29 cellular contexts compared by ENCODE assay signal in genomic region chr16:4839942-4840341, GRCh38. TPM values are rescaled to one million over a fixed set of nuclear protein-coding genes. Genes with fewer than 3 reads are reported as not detected.
DNase-seq lines count a peak whose midpoint lies in the region; ATAC-seq and TF ChIP-seq lines count a peak whose summit lies in the region.
"Had no signal": no experiment of that assay in that cellular context is flagged by ENCODE, and none has a peak within 500 bp of the region (broad histone marks: within the 10 kb centered on the region; RNA-seq: fewer than 3 reads in every experiment).

No MANE protein-coding gene starts in this region.

- CTCF ChIA-PET in Panc1 (lab: Charles Lee), result interaction anchor here (0.6 kb wide), 1 partner anchor 59 kb away, joined by 3 read pairs; no protein-coding TSS in a partner anchor

- no peaks in the 10 kb centered on the region for H3K9me3 ChIP-seq in Panc1 (ENCODE audit: control insufficient read depth, insufficient read depth, low read depth, low read length)
- H3K9me3 ChIP-seq: BLaER1 treated with 17β-estradiol and CSF1 and Interleukin-3, amounts not matched to agents 10 nM and 100 nM; esophagus squamous epithelium; heart right ventricle; tibial artery had no signal

- BruUV-seq in Panc1 (replicated peaks; lab: Mats Ljungman, UMichigan), result no TSS peak

- in situ Hi-C loops in Panc1 (cut with HindIII; ENCODE audit: low pct_unique_long_range_greater_than_20kb, low sequenced_read_pairs) (no loop called here), GM13976 (cut with MboI; ENCODE audit: low sequenced_read_pairs, unreplicated experiment) (no loop called here)

- peaks cover 33% of the 10 kb centered on the region for H3K36me3 ChIP-seq in Panc1 (ENCODE audit: control insufficient read depth, insufficient read depth, low read length)

- no peaks in the 10 kb centered on the region for H3K27me3 Mint-ChIP-seq in activated naive CD8-positive, alpha-beta T cell
- H3K27me3 Mint-ChIP-seq in activated naive CD8-positive, alpha-beta T cell treated with anti-CD3 and anti-CD28 coated beads, Interleukin-2, amount 50 U/mL, for 24 hours, result no peaks in the 10 kb centered on the region
- H3K27me3 Mint-ChIP-seq: activated CD4-positive, alpha-beta memory T cell treated with anti-CD3 and anti-CD28 coated beads, Interleukin-2, amount 10 ng/mL, durations not matched to agents 7 days and 5 days; naive B cell; progenitor cell of endocrine pancreas had no signal

- intact Hi-C loops in Panc1 (cut with micrococcal nuclease; ENCODE audit: unreplicated experiment), result loop anchor here (10.0 kb wide), 1 partner anchor 115 kb away; the partner anchor contains the start of gene SEC14L5

- H3K27ac Mint-ChIP-seq in activated naive CD8-positive, alpha-beta T cell, result peak overlapping the region; percentile 17
- H3K27ac Mint-ChIP-seq in activated naive CD8-positive, alpha-beta T cell treated with anti-CD3 and anti-CD28 coated beads, Interleukin-2, amount 50 U/mL, for 24 hours, result no peak overlapping the region
- H3K27ac Mint-ChIP-seq: mesothelial cell of epicardium, progenitor cell of endocrine pancreas had no signal

- H3K4me1 Mint-ChIP-seq in activated naive CD8-positive, alpha-beta T cell (ENCODE audit: low read depth), result peaks cover 10% of the 10 kb centered on the region
- H3K4me1 Mint-ChIP-seq in activated naive CD8-positive, alpha-beta T cell treated with anti-CD3 and anti-CD28 coated beads, Interleukin-2, amount 50 U/mL, for 24 hours, result peaks cover 3% of the 10 kb centered on the region
- H3K4me1 Mint-ChIP-seq: mesothelial cell of epicardium had no signal

- POLR2A ChIA-PET in Panc1 (lab: Charles Lee), result no interaction called here

- no peaks in the 10 kb centered on the region for H3K27me3 ChIP-seq in Panc1 (ENCODE audit: control insufficient read depth, insufficient read depth, low read length)
- H3K27me3 ChIP-seq: BLaER1 treated with 17β-estradiol and CSF1 and Interleukin-3, amounts not matched to agents 10 nM and 100 nM; esophagus squamous epithelium; heart right ventricle; tibial artery had no signal

- TF ChIP-seq CTCF in Panc1 (IDR thresholded peaks at IDR 0.05), result no peak
- TF ChIP-seq CTCF in GM13976 (IDR thresholded peaks at IDR 0.05; ENCODE audit: borderline replicate concordance, control extremely low read depth, extremely low read depth, insufficient read depth, missing control alignments), result no peak

- H3K4me3 ChIP-seq in Panc1 (ENCODE audit: low read depth in 2 of 2, low read length in 2 of 2), result no peak overlapping the region
- H3K4me3 ChIP-seq: BLaER1 treated with 17β-estradiol and CSF1 and Interleukin-3, amounts not matched to agents 10 nM and 100 nM; esophagus squamous epithelium; heart right ventricle; SK-N-MC; tibial artery had no signal

- H3K36me3 Mint-ChIP-seq in activated naive CD8-positive, alpha-beta T cell, result no peaks in the 10 kb centered on the region
- peaks cover 59% of the 10 kb centered on the region for H3K36me3 Mint-ChIP-seq in activated naive CD8-positive, alpha-beta T cell treated with anti-CD3 and anti-CD28 coated beads, Interleukin-2, amount 50 U/mL, for 24 hours (ENCODE audit: low read depth)

- no peak for DNase-seq in activated naive CD8-positive, alpha-beta T cell treated with anti-CD3 and anti-CD28 coated beads, Interleukin-2, amount 50 U/mL, for 24 hours
- DNase-seq in Panc1 (ENCODE audit: low read depth, low spot score), result no peak
- no peak for DNase-seq in RPMI8226
- DNase-seq in GM13976 (ENCODE audit: low spot score), result no peak
- no peak for DNase-seq in MV-4-11 (lab: John Stamatoyannopoulos, UW)
- DNase-seq: activated CD4-positive, alpha-beta memory T cell treated with anti-CD3 and anti-CD28 coated beads, Interleukin-2, amount 10 ng/mL, durations not matched to agents 7 days and 5 days; activated CD4-positive, CD25-positive, alpha-beta regulatory T cell treated with anti-CD3 and anti-CD28 coated beads, Interleukin-2, amount 50 U/mL, for 72 hours; central memory CD4-positive, alpha-beta T cell; esophagus squamous epithelium; HCEC 1CT; heart right ventricle; naive B cell; NCI-H2107; stimulated activated CD4-positive, alpha-beta T cell treated with anti-CD3 and anti-CD28 coated beads, Interleukin-4, amount 100 ng/mL, for 1 hour; T-helper 2 cell; tibial artery had no signal

- ATAC-seq in activated naive CD8-positive, alpha-beta T cell treated with anti-CD3 and anti-CD28 coated beads, Interleukin-2, amount 50 U/mL, for 24 hours, result no peak
- ATAC-seq in Panc1 (peak; percentile 65), esophagus mucosa (peak; percentile 43)
- ATAC-seq: heart right ventricle, sciatic nerve had no signal

- H3K4me1 ChIP-seq in Panc1 (ENCODE audit: control insufficient read depth, insufficient read depth, low read length), result peaks cover 1% of the 10 kb centered on the region

- no peaks in the 10 kb centered on the region for H3K9me3 Mint-ChIP-seq in activated naive CD8-positive, alpha-beta T cell (ENCODE audit: low read depth)
- no peaks in the 10 kb centered on the region for H3K9me3 Mint-ChIP-seq in activated naive CD8-positive, alpha-beta T cell treated with anti-CD3 and anti-CD28 coated beads, Interleukin-2, amount 50 U/mL, for 24 hours
- H3K9me3 Mint-ChIP-seq: activated CD4-positive, alpha-beta memory T cell treated with anti-CD3 and anti-CD28 coated beads, Interleukin-2, amount 10 ng/mL, durations not matched to agents 7 days and 5 days; mesothelial cell of epicardium; naive B cell had no signal

- H3K27ac ChIP-seq in Panc1 (ENCODE audit: low read length), result no peak overlapping the region
- H3K27ac ChIP-seq: BLaER1 treated with 17β-estradiol and CSF1 and Interleukin-3, amounts not matched to agents 10 nM and 100 nM; esophagus squamous epithelium; SK-N-MC; tibial artery had no signal

- no peak overlapping the region for H3K4me3 Mint-ChIP-seq in activated naive CD8-positive, alpha-beta T cell
- H3K4me3 Mint-ChIP-seq in activated naive CD8-positive, alpha-beta T cell treated with anti-CD3 and anti-CD28 coated beads, Interleukin-2, amount 50 U/mL, for 24 hours, result no peak overlapping the region
- H3K4me3 Mint-ChIP-seq: activated CD4-positive, alpha-beta memory T cell treated with anti-CD3 and anti-CD28 coated beads, Interleukin-2, amount 10 ng/mL, durations not matched to agents 7 days and 5 days; mesothelial cell of epicardium had no signal

RNA-seq across cellular contexts. Expression of gene GLYR1, which starts 7.1 kb away (rescaled TPM):
- total RNA-seq in Panc1 (2021; ENCODE audit: unreplicated experiment) (111 TPM), esophagus mucosa (49.9 TPM)
- polyA plus RNA-seq in Panc1 (2012; ENCODE audit: insufficient read length), result 79.6 TPM

RNA-seq across cellular contexts. Expression of gene UBN1, which starts 7.3 kb away (rescaled TPM):
- total RNA-seq in Panc1 (2021; ENCODE audit: unreplicated experiment) (63.1 TPM), esophagus mucosa (12.0 TPM)
- 49.5 TPM for polyA plus RNA-seq in Panc1 (2012; ENCODE audit: insufficient read length)

RNA-seq across cellular contexts. Expression of gene ROGDI, which starts 37.5 kb away (rescaled TPM):
- total RNA-seq in Panc1 (2021; ENCODE audit: unreplicated experiment) (31.9 TPM), esophagus mucosa (21.3 TPM)
- 68.5 TPM for polyA plus RNA-seq in Panc1 (2012; ENCODE audit: insufficient read length)

RNA-seq across cellular contexts. Expression of gene SMIM22, which starts 44.8 kb away (rescaled TPM):
- not detected for total RNA-seq in Panc1 (2021; ENCODE audit: unreplicated experiment)
- not detected for polyA plus RNA-seq in Panc1 (2012; ENCODE audit: insufficient read length)
- total RNA-seq in esophagus mucosa, result 12.9 TPM
- total RNA-seq: activated CD4-positive, alpha-beta memory T cell treated with anti-CD3 and anti-CD28 coated beads, Interleukin-2, amount 10 ng/mL, durations not matched to agents 7 days and 5 days; frontal cortex; G401; heart right ventricle; kidney epithelial cell; mesothelial cell of epicardium; NCI-H460; progenitor cell of endocrine pancreas; sciatic nerve had no signal

RNA-seq across cellular contexts. Expression of gene SEPTIN12, which starts 51.8 kb away (rescaled TPM):
- total RNA-seq in Panc1 (2021; ENCODE audit: unreplicated experiment) (not detected), esophagus mucosa (not detected)
- not detected for polyA plus RNA-seq in Panc1 (2012; ENCODE audit: insufficient read length)
- total RNA-seq: activated CD4-positive, alpha-beta memory T cell treated with anti-CD3 and anti-CD28 coated beads, Interleukin-2, amount 10 ng/mL, durations not matched to agents 7 days and 5 days; esophagus squamous epithelium; frontal cortex; G401; kidney epithelial cell; lower leg skin; NCI-H460; progenitor cell of endocrine pancreas; sciatic nerve had no signal
- polyA plus RNA-seq: adipose tissue, heart right ventricle had no signal
